1 cellular context compared by ENCODE assay signal in the genomic region with DNA sequence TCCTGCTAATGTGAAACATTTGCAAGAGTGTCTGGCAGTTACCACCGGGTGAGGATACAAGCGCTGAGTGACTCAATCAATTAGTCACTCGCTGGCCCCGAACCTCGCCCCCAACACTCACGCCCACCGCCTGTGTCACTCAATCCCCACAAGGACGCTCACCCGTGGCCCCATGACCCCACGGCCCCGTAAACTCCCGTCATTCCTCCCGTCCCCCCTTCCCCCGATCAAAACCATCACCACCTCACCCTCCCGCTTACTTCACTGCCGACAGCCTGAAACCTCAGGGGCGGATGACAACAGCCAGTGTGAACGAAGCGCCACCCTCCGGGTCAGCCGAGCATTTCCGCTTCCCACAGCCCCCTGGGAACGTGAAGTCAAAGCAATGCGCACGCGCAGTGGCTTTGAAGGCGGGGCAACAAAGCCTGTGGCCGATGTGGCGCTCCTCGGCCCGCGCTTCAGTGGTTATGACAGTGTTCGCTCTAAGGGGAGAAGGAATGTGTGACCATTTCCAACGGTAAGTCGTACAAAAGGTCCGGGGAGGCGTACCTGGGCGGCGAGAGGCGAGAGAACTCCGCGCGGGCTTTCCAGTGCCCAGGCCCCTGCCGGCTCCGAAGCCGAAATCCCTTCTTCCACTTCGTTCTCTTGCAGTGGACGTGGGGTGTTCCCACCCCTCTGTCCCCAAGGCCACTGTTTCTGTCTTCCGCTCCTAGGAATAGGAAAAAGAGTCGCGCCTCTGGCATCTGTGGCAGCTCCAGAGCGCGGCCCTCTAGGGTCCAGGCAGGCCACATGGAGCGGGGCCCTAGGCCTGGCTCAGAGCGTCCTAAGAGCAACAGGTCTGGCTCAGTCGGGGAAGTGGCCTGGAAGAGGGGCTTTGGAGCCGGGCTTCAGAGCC.
TF ChIP-seq lines count a peak whose summit lies in the region.

A gene (minus strand): TSS at position 311 of the 895 bp plus-strand sequence. CDS start 3,334 bp downstream, outside the sequence.

TF ChIP-seq in HepG2, 621 proteins besides CTCF, POLR2A, EP300 and RAD21 (continued from another document and continues in another):
- TF ChIP-seq, protein P1, sequence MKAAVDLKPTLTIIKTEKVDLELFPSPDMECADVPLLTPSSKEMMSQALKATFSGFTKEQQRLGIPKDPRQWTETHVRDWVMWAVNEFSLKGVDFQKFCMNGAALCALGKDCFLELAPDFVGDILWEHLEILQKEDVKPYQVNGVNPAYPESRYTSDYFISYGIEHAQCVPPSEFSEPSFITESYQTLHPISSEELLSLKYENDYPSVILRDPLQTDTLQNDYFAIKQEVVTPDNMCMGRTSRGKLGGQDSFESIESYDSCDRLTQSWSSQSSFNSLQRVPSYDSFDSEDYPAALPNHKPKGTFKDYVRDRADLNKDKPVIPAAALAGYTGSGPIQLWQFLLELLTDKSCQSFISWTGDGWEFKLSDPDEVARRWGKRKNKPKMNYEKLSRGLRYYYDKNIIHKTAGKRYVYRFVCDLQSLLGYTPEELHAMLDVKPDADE (CRISPR knock-in tag; IDR thresholded peaks at IDR 0.05): no peak
- no peak for TF ChIP-seq ZNF432 (CRISPR knock-in tag; IDR thresholded peaks at IDR 0.05; ENCODE audit: borderline replicate concordance)
- TF ChIP-seq ZNF720 (CRISPR knock-in tag; IDR thresholded peaks at IDR 0.05): no peak
- TF ChIP-seq ZNF678 (CRISPR knock-in tag; IDR thresholded peaks at IDR 0.05): no peak
- TF ChIP-seq, protein P2, sequence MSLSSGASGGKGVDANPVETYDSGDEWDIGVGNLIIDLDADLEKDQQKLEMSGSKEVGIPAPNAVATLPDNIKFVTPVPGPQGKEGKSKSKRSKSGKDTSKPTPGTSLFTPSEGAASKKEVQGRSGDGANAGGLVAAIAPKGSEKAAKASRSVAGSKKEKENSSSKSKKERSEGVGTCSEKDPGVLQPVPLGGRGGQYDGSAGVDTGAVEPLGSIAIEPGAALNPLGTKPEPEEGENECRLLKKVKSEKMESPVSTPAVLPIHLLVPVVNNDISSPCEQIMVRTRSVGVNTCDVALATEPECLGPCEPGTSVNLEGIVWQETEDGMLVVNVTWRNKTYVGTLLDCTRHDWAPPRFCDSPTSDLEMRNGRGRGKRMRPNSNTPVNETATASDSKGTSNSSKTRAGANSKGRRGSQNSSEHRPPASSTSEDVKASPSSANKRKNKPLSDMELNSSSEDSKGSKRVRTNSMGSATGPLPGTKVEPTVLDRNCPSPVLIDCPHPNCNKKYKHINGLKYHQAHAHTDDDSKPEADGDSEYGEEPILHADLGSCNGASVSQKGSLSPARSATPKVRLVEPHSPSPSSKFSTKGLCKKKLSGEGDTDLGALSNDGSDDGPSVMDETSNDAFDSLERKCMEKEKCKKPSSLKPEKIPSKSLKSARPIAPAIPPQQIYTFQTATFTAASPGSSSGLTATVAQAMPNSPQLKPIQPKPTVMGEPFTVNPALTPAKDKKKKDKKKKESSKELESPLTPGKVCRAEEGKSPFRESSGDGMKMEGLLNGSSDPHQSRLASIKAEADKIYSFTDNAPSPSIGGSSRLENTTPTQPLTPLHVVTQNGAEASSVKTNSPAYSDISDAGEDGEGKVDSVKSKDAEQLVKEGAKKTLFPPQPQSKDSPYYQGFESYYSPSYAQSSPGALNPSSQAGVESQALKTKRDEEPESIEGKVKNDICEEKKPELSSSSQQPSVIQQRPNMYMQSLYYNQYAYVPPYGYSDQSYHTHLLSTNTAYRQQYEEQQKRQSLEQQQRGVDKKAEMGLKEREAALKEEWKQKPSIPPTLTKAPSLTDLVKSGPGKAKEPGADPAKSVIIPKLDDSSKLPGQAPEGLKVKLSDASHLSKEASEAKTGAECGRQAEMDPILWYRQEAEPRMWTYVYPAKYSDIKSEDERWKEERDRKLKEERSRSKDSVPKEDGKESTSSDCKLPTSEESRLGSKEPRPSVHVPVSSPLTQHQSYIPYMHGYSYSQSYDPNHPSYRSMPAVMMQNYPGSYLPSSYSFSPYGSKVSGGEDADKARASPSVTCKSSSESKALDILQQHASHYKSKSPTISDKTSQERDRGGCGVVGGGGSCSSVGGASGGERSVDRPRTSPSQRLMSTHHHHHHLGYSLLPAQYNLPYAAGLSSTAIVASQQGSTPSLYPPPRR (CRISPR knock-in tag; IDR thresholded peaks at IDR 0.05; ENCODE audit: borderline replicate concordance): no peak
- TF ChIP-seq U2AF1 (optimal IDR thresholded peaks at IDR 0.05; ENCODE audit: low read depth, low read length): no peak
- TF ChIP-seq ZFP36L2 (CRISPR knock-in tag; IDR thresholded peaks at IDR 0.05): no peak
- TF ChIP-seq THYN1 (CRISPR knock-in tag; IDR thresholded peaks at IDR 0.05; ENCODE audit: borderline replicate concordance, low read depth): no peak
- TF ChIP-seq, protein P3, sequence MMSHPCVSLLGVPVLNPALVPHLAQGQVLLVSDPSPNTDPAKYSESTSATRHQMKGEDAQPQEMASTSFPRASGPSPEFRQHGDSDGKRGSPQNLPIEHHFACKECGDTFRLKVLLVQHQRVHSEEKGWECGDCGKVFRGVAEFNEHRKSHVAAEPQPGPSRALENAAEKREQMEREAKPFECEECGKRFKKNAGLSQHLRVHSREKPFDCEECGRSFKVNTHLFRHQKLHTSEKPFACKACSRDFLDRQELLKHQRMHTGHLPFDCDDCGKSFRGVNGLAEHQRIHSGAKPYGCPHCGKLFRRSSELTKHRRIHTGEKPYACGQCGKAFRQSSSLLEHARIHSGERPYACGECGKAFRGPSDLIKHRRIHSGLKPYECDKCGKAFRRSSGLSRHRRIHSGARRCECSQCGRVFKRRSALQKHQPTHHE (CRISPR knock-in tag; IDR thresholded peaks at IDR 0.05; ENCODE audit: borderline replicate concordance): no peak
- TF ChIP-seq ZNF530 (CRISPR knock-in tag; IDR thresholded peaks at IDR 0.05; ENCODE audit: low read depth): no peak
- TF ChIP-seq ZSCAN9 (CRISPR knock-in tag; IDR thresholded peaks at IDR 0.05; ENCODE audit: borderline replicate concordance): peak; percentile 34; the same call in 1 of the 2 replicates
- TF ChIP-seq, protein P4, sequence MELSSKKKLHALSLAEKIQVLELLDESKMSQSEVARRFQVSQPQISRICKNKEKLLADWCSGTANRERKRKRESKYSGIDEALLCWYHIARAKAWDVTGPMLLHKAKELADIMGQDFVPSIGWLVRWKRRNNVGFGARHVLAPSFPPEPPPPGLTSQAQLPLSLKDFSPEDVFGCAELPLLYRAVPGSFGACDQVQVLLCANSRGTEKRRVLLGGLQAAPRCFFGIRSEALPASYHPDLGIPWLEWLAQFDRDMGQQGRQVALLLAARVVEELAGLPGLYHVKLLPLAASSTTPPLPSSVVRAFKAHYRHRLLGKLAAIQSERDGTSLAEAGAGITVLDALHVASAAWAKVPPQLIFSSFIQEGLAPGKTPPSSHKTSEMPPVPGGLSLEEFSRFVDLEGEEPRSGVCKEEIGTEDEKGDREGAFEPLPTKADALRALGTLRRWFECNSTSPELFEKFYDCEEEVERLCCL (CRISPR knock-in tag; IDR thresholded peaks at IDR 0.05; ENCODE audit: borderline replicate concordance): 0 out of 2 replicates have a peak, but pooled peaks have one; percentile 61
- no peak for TF ChIP-seq ZNF619 (CRISPR knock-in tag; IDR thresholded peaks at IDR 0.05)
- no peak for TF ChIP-seq ATAD3A (CRISPR knock-in tag; IDR thresholded peaks at IDR 0.05)
- TF ChIP-seq ZFX (CRISPR knock-in tag; IDR thresholded peaks at IDR 0.05; ENCODE audit: low read depth): peak; percentile 87
- peak; percentile 67 for TF ChIP-seq ELF3 (CRISPR knock-in tag; IDR thresholded peaks at IDR 0.05)
- no peak; the same call in 1 of the 2 replicates for TF ChIP-seq SP4 (CRISPR knock-in tag; IDR thresholded peaks at IDR 0.05)
- TF ChIP-seq SCMH1 (CRISPR knock-in tag; IDR thresholded peaks at IDR 0.05; ENCODE audit: borderline replicate concordance): no peak
- TF ChIP-seq, protein P5, sequence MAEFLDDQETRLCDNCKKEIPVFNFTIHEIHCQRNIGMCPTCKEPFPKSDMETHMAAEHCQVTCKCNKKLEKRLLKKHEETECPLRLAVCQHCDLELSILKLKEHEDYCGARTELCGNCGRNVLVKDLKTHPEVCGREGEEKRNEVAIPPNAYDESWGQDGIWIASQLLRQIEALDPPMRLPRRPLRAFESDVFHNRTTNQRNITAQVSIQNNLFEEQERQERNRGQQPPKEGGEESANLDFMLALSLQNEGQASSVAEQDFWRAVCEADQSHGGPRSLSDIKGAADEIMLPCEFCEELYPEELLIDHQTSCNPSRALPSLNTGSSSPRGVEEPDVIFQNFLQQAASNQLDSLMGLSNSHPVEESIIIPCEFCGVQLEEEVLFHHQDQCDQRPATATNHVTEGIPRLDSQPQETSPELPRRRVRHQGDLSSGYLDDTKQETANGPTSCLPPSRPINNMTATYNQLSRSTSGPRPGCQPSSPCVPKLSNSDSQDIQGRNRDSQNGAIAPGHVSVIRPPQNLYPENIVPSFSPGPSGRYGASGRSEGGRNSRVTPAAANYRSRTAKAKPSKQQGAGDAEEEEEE (CRISPR knock-in tag; IDR thresholded peaks at IDR 0.05; ENCODE audit: borderline replicate concordance): no peak
- peak; percentile 45; the same call in 1 of the 2 replicates for TF ChIP-seq ZBTB20 (CRISPR knock-in tag; IDR thresholded peaks at IDR 0.05; ENCODE audit: borderline replicate concordance, low read depth)
- TF ChIP-seq ZNF441 (CRISPR knock-in tag; IDR thresholded peaks at IDR 0.05; ENCODE audit: borderline replicate concordance): no peak
- no peak for TF ChIP-seq NAIF1 (CRISPR knock-in tag; IDR thresholded peaks at IDR 0.05; ENCODE audit: borderline replicate concordance)
- TF ChIP-seq, protein P6, sequence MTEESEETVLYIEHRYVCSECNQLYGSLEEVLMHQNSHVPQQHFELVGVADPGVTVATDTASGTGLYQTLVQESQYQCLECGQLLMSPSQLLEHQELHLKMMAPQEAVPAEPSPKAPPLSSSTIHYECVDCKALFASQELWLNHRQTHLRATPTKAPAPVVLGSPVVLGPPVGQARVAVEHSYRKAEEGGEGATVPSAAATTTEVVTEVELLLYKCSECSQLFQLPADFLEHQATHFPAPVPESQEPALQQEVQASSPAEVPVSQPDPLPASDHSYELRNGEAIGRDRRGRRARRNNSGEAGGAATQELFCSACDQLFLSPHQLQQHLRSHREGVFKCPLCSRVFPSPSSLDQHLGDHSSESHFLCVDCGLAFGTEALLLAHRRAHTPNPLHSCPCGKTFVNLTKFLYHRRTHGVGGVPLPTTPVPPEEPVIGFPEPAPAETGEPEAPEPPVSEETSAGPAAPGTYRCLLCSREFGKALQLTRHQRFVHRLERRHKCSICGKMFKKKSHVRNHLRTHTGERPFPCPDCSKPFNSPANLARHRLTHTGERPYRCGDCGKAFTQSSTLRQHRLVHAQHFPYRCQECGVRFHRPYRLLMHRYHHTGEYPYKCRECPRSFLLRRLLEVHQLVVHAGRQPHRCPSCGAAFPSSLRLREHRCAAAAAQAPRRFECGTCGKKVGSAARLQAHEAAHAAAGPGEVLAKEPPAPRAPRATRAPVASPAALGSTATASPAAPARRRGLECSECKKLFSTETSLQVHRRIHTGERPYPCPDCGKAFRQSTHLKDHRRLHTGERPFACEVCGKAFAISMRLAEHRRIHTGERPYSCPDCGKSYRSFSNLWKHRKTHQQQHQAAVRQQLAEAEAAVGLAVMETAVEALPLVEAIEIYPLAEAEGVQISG (CRISPR knock-in tag; IDR thresholded peaks at IDR 0.05): peak; percentile 57; the same call in 1 of the 2 replicates
- TF ChIP-seq, protein P7, sequence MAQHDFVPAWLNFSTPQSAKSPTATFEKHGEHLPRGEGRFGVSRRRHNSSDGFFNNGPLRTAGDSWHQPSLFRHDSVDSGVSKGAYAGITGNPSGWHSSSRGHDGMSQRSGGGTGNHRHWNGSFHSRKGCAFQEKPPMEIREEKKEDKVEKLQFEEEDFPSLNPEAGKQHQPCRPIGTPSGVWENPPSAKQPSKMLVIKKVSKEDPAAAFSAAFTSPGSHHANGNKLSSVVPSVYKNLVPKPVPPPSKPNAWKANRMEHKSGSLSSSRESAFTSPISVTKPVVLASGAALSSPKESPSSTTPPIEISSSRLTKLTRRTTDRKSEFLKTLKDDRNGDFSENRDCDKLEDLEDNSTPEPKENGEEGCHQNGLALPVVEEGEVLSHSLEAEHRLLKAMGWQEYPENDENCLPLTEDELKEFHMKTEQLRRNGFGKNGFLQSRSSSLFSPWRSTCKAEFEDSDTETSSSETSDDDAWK (CRISPR knock-in tag; IDR thresholded peaks at IDR 0.05): no peak
- no peak for TF ChIP-seq RFX3 (CRISPR knock-in tag; IDR thresholded peaks at IDR 0.05)
